Comparison of ENCODE assay signal across 14 cellular contexts in genomic region chr6:34630040-34630439, GRCh38.
DNase-seq lines count a peak whose midpoint lies in the region; TF ChIP-seq lines count a peak whose summit lies in the region.
"Had no signal": no experiment of that assay in that cellular context is flagged by ENCODE, and none has a peak within 500 bp of the region (broad histone marks: within the 10 kb centered on the region; RNA-seq: fewer than 3 reads in every experiment).

No MANE protein-coding gene starts in this region.

- no peaks in the 10 kb centered on the region for H3K27me3 ChIP-seq in brain microvascular endothelial cell (replicated peaks)
- H3K27me3 ChIP-seq: uterus had no signal

- TF ChIP-seq CTCF in AG04449 (IDR thresholded peaks at IDR 0.05; ENCODE audit: insufficient read depth, low read length, missing control alignments) (no peak), brain microvascular endothelial cell (IDR thresholded peaks at IDR 0.05; ENCODE audit: low read depth, low read length, missing control alignments) (no peak)

- peaks cover 5% of the 10 kb centered on the region for H3K36me3 ChIP-seq in brain microvascular endothelial cell (replicated peaks)
- H3K36me3 ChIP-seq: uterus had no signal

- POLR2A ChIA-PET in AG04449 (lab: Yijun Ruan, JAX), result no interaction called here

- H3K27ac ChIP-seq in brain microvascular endothelial cell, result peak overlapping the region; percentile 89
- H3K27ac ChIP-seq: C4-2B, uterus had no signal

- in situ Hi-C loops in brain microvascular endothelial cell (cut with HindIII; ENCODE audit: low pct_ligation_motif_present, low sequenced_read_pairs), result no loop called here

- no peak overlapping the region for H3K4me3 ChIP-seq in AG04449 (ENCODE audit: low read depth, low read length)
- no peak overlapping the region for H3K4me3 ChIP-seq in brain microvascular endothelial cell (ENCODE audit: low read depth, low read length)
- H3K4me3 ChIP-seq: uterus had no signal

- CTCF ChIA-PET in AG04449 (lab: Yijun Ruan, JAX), result interaction anchor here (1.5 kb wide), 1 partner anchor 20 kb away, joined by 3 read pairs; no protein-coding TSS in a partner anchor

- DNase-seq in AG04449 (ENCODE audit: low read depth, low spot score) (peak; percentile 85), HT-29 (ENCODE audit: low spot score) (peak; percentile 31), brain microvascular endothelial cell (peak; percentile 87), iris pigment epithelial cell (ENCODE audit: low read depth) (peak; percentile 98), NCI-H2227 treated with DMSO at 0.1 percent for 48 hours (lab: John Stamatoyannopoulos, UW) (no peak), NCI-H2081 (lab: John Stamatoyannopoulos, UW) (no peak)
- no peak for DNase-seq in activated CD8-positive, alpha-beta memory T cell treated with anti-CD3 and anti-CD28 coated beads, Interleukin-2, amount 50 U/mL, for 48 hours
- DNase-seq in stimulated activated CD4-positive, alpha-beta T cell treated with anti-CD3 and anti-CD28 coated beads, Interleukin-15, amount 100 ng/mL, for 24 hours, result no peak
- DNase-seq: activated T-cell treated with anti-CD3 and anti-CD28 coated beads, Interleukin-2, amount 50 U/mL, for 24 hours; NCI-H1048; NK-92 treated with Interleukin-12 subunit alpha and Interleukin-12 subunit beta, amount 100 ng/mL, for 24 hours; nucleus accumbens; uterus had no signal

Comparison
In these comparisons a context has a peak if more than half of its experiments do, and no peak if none do; other contexts are left out.
1. DNase-seq: peak in AG04449 (single experiment), HT-29 (single experiment), brain microvascular endothelial cell (single experiment) and iris pigment epithelial cell (single experiment); none in activated CD8-positive, alpha-beta memory T cell treated with anti-CD3 and anti-CD28 coated beads, Interleukin-2, amount 50 U/mL, for 48 hours (single experiment), NCI-H2227 treated with DMSO at 0.1 percent for 48 hours (single experiment), NCI-H2081 (0 of 2) and stimulated activated CD4-positive, alpha-beta T cell treated with anti-CD3 and anti-CD28 coated beads, Interleukin-15, amount 100 ng/mL, for 24 hours (single experiment).